In genomic region chr3:153320585-153321128, GRCh38 we compare ENCODE assay signal across 1 cellular context.
TF ChIP-seq lines count a peak whose summit lies in the region.

No MANE protein-coding gene starts in this region.

TF ChIP-seq in HepG2, 621 proteins besides CTCF, POLR2A, EP300 and RAD21 (continued from another document):
- TF ChIP-seq STAT6 (CRISPR knock-in tag; IDR thresholded peaks at IDR 0.05; ENCODE audit: borderline replicate concordance) (no peak), HMG20B (CRISPR knock-in tag; conservative IDR thresholded peaks at IDR 0.05) (no peak), SAFB2 (CRISPR knock-in tag; IDR thresholded peaks at IDR 0.05; ENCODE audit: borderline replicate concordance, low read depth) (no peak), MBNL3 (CRISPR knock-in tag; conservative IDR thresholded peaks at IDR 0.05) (no peak), EHMT2 (IDR thresholded peaks at IDR 0.05; ENCODE audit: borderline replicate concordance, low read depth, low read length) (no peak), IKZF4 (CRISPR knock-in tag; IDR thresholded peaks at IDR 0.05; ENCODE audit: borderline replicate concordance, low read depth, not compliant biosample characterization) (no peak)
- TF ChIP-seq, protein P1, sequence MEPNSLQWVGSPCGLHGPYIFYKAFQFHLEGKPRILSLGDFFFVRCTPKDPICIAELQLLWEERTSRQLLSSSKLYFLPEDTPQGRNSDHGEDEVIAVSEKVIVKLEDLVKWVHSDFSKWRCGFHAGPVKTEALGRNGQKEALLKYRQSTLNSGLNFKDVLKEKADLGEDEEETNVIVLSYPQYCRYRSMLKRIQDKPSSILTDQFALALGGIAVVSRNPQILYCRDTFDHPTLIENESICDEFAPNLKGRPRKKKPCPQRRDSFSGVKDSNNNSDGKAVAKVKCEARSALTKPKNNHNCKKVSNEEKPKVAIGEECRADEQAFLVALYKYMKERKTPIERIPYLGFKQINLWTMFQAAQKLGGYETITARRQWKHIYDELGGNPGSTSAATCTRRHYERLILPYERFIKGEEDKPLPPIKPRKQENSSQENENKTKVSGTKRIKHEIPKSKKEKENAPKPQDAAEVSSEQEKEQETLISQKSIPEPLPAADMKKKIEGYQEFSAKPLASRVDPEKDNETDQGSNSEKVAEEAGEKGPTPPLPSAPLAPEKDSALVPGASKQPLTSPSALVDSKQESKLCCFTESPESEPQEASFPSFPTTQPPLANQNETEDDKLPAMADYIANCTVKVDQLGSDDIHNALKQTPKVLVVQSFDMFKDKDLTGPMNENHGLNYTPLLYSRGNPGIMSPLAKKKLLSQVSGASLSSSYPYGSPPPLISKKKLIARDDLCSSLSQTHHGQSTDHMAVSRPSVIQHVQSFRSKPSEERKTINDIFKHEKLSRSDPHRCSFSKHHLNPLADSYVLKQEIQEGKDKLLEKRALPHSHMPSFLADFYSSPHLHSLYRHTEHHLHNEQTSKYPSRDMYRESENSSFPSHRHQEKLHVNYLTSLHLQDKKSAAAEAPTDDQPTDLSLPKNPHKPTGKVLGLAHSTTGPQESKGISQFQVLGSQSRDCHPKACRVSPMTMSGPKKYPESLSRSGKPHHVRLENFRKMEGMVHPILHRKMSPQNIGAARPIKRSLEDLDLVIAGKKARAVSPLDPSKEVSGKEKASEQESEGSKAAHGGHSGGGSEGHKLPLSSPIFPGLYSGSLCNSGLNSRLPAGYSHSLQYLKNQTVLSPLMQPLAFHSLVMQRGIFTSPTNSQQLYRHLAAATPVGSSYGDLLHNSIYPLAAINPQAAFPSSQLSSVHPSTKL (CRISPR knock-in tag; IDR thresholded peaks at IDR 0.05): no peak
